In genomic region chr4:143341186-143341755, GRCh38 we compare ENCODE assay signal across 21 cellular contexts. TPM values are rescaled to one million over a fixed set of nuclear protein-coding genes. Genes with fewer than 3 reads are reported as not detected.
DNase-seq lines count a peak whose midpoint lies in the region; ATAC-seq and TF ChIP-seq lines count a peak whose summit lies in the region.
"Had no signal": no experiment of that assay in that cellular context is flagged by ENCODE, and none has a peak within 500 bp of the region (broad histone marks: within the 10 kb centered on the region; RNA-seq: fewer than 3 reads in every experiment).

No MANE protein-coding gene starts in this region.

- intact Hi-C loops in A673 (cut with micrococcal nuclease; ENCODE audit: unreplicated experiment) = no loop called here

- H3K4me1 ChIP-seq in SK-N-SH (ENCODE audit: control insufficient read depth in 1 of 2, insufficient read depth in 2 of 2, low read depth in 1 of 2, low read length in 1 of 2) = peaks cover 12 to 25% of the 10 kb centered on the region in 2 experiments; a peak in 3 of 4 replicates
- peaks cover 36% of the 10 kb centered on the region for H3K4me1 ChIP-seq in A673 (ENCODE audit: insufficient read depth, low read length, poor library complexity, severe bottlenecking)

- H3K4me1 Mint-ChIP-seq in brain = peaks cover 85% of the 10 kb centered on the region
- H3K4me1 Mint-ChIP-seq in type B pancreatic cell (ENCODE audit: unreplicated experiment) = peaks cover 39% of the 10 kb centered on the region
- H3K4me1 Mint-ChIP-seq in T-helper 2 cell treated with Interferon-gamma antibody and Interleukin-4, amounts not matched to agents 5 μg/mL and 100 μg/mL, for 36 hours (ENCODE audit: low read depth) = peaks cover 4% of the 10 kb centered on the region

- no peak overlapping the region for H2AFZ ChIP-seq in SK-N-SH (ENCODE audit: low read depth)

- TF ChIP-seq CTCF in SK-N-SH (IDR thresholded peaks at IDR 0.05) (no peak), brain (conservative IDR thresholded peaks at IDR 0.05) (no peak), type B pancreatic cell (conservative IDR thresholded peaks at IDR 0.05) (no peak), A673 (conservative IDR thresholded peaks at IDR 0.05; ENCODE audit: low read depth, low read length) (no peak)

- no peaks in the 10 kb centered on the region for H3K9me2 ChIP-seq in SK-N-SH

- CTCF ChIA-PET in SK-N-SH (lab: Yijun Ruan, JAX) (interaction anchor here (2.0 kb wide), 1 partner anchor 9 kb away, joined by 4 read pairs; no protein-coding TSS in a partner anchor), A673 (lab: Charles Lee) (no interaction called here)

- H3K27ac ChIP-seq in SK-N-SH (ENCODE audit: low read depth in 2 of 2, low read length in 1 of 2) (no peak overlapping the region; a peak in 1 of 4 replicates), A673 (ENCODE audit: low read depth, low read length, poor library complexity, severe bottlenecking) (no peak overlapping the region)
- H3K27ac ChIP-seq: foreskin keratinocyte, lower lobe of right lung, SJSA1 had no signal

- peak overlapping the region in 4 of 5 experiments; percentile 32 to 80 (median 51) for H3K27ac Mint-ChIP-seq in brain
- H3K27ac Mint-ChIP-seq in type B pancreatic cell = peak overlapping the region; percentile 67
- no peak overlapping the region for H3K27ac Mint-ChIP-seq in T-helper 2 cell treated with Interferon-gamma antibody and Interleukin-4, amounts not matched to agents 5 μg/mL and 100 μg/mL, for 36 hours
- H3K27ac Mint-ChIP-seq: activated naive CD8-positive, alpha-beta T cell treated with anti-CD3 and anti-CD28 coated beads for 36 hours had no signal

- H3K9me3 Mint-ChIP-seq in brain (no peaks in the 10 kb centered on the region), type B pancreatic cell (no peaks in the 10 kb centered on the region)
- no peaks in the 10 kb centered on the region for H3K9me3 Mint-ChIP-seq in T-helper 2 cell treated with Interferon-gamma antibody and Interleukin-4, amounts not matched to agents 5 μg/mL and 100 μg/mL, for 36 hours
- H3K9me3 Mint-ChIP-seq: activated naive CD8-positive, alpha-beta T cell treated with anti-CD3 and anti-CD28 coated beads for 36 hours; activated T-cell treated with anti-CD3 and anti-CD28 coated beads, Interleukin-2, amount 50 U/mL, for 4 hours had no signal

- BruUV-seq in A673 (replicated peaks; lab: Mats Ljungman, UMichigan) = no TSS peak

- WGBS in SK-N-SH (ENCODE audit: low lambda C conversion rate) = 93% methylated on average over 2 of the region's 2 CpGs

- no peak overlapping the region for H3K9ac ChIP-seq in SK-N-SH

- H3K79me2 ChIP-seq in SK-N-SH (ENCODE audit: insufficient read depth) = peaks cover 73% of the 10 kb centered on the region

- H3K4me2 ChIP-seq in SK-N-SH = no peak overlapping the region

- no peaks in the 10 kb centered on the region for H3K27me3 Mint-ChIP-seq in brain
- no peaks in the 10 kb centered on the region for H3K27me3 Mint-ChIP-seq in type B pancreatic cell
- H3K27me3 Mint-ChIP-seq in T-helper 2 cell treated with Interferon-gamma antibody and Interleukin-4, amounts not matched to agents 5 μg/mL and 100 μg/mL, for 36 hours (ENCODE audit: low read depth) = peaks cover 62% of the 10 kb centered on the region

- no peak overlapping the region for H3K4me3 ChIP-seq in SK-N-SH (ENCODE audit: low read depth in 2 of 2, low read length in 1 of 2)
- H3K4me3 ChIP-seq in A673 (ENCODE audit: low read depth, low read length, poor library complexity, severe bottlenecking) = no peak overlapping the region
- H3K4me3 ChIP-seq: lower lobe of right lung, SJSA1 had no signal

- H3K27me3 ChIP-seq in SK-N-SH (ENCODE audit: insufficient read depth) = no peaks in the 10 kb centered on the region
- H3K27me3 ChIP-seq in A673 (replicated peaks; ENCODE audit: insufficient read depth, low read depth, low read length, poor library complexity) = no peaks in the 10 kb centered on the region
- H3K27me3 ChIP-seq: foreskin keratinocyte, SJSA1 had no signal

- no peak for DNase-seq in SK-N-SH
- DNase-seq in medulla oblongata (ENCODE audit: extremely low spot score) = peak; percentile 28
- DNase-seq in type B pancreatic cell (ENCODE audit: extremely low spot score, unreplicated experiment) = no peak
- DNase-seq in T-helper 2 cell treated with Interferon-gamma antibody and Interleukin-4, amounts not matched to agents 5 μg/mL and 100 μg/mL, for 36 hours (ENCODE audit: low spot score) = no peak
- no peak for DNase-seq in A673 (ENCODE audit: low spot score)
- DNase-seq: activated CD4-positive, alpha-beta T cell treated with anti-CD3 and anti-CD28 coated beads, Interleukin-2, amount 50 U/mL, for 1 hour; activated naive CD8-positive, alpha-beta T cell treated with anti-CD3 and anti-CD28 coated beads for 36 hours; activated T-cell treated with anti-CD3 and anti-CD28 coated beads, Interleukin-2, amount 50 U/mL, for 4 hours; Caco-2; cerebellar nuclear complex; foreskin keratinocyte; GDM1; H7; lower lobe of right lung; NCI-H2171 treated with DMSO at 0.1 percent for 48 hours; stimulated activated CD4-positive, alpha-beta T cell treated with anti-CD3 and anti-CD28 coated beads, Interleukin-2, amount 100 ng/mL, for 48 hours had no signal

- TF ChIP-seq RAD21 in SK-N-SH (IDR thresholded peaks at IDR 0.05; ENCODE audit: low read length) = no peak

- peaks cover 39% of the 10 kb centered on the region for H4K20me1 ChIP-seq in SK-N-SH (ENCODE audit: insufficient read depth)

- H3K36me3 Mint-ChIP-seq in brain (no peaks in the 10 kb centered on the region), type B pancreatic cell (no peaks in the 10 kb centered on the region)
- H3K36me3 Mint-ChIP-seq in T-helper 2 cell treated with Interferon-gamma antibody and Interleukin-4, amounts not matched to agents 5 μg/mL and 100 μg/mL, for 36 hours (ENCODE audit: low read depth) = no peaks in the 10 kb centered on the region
- H3K36me3 Mint-ChIP-seq: activated naive CD8-positive, alpha-beta T cell treated with anti-CD3 and anti-CD28 coated beads for 36 hours had no signal

- H3K36me3 ChIP-seq in SK-N-SH (replicated peaks in 1 of 2; ENCODE audit: control insufficient read depth in 1 of 2, insufficient read depth in 2 of 2, low read length in 1 of 2) (no peaks in the 10 kb centered on the region), A673 (ENCODE audit: insufficient read depth, low read length, poor library complexity, severe bottlenecking) (no peaks in the 10 kb centered on the region)
- H3K36me3 ChIP-seq: lower lobe of right lung, SJSA1 had no signal

- POLR2A ChIA-PET in SK-N-SH (lab: Yijun Ruan, JAX) (no interaction called here), A673 (lab: Charles Lee; ENCODE audit: low non-redundant PET) (no interaction called here)

- no peak for TF ChIP-seq EP300 in SK-N-SH (IDR thresholded peaks at IDR 0.05; ENCODE audit: borderline replicate concordance in 1 of 2, low read depth in 1 of 2, low read length in 1 of 2)

- no peaks in the 10 kb centered on the region for H3K9me3 ChIP-seq in SK-N-SH
- no peaks in the 10 kb centered on the region for H3K9me3 ChIP-seq in A673 (ENCODE audit: low read depth, low read length, poor library complexity, severe bottlenecking)
- H3K9me3 ChIP-seq: Caco-2, lower lobe of right lung, SJSA1 had no signal

- H3K4me3 Mint-ChIP-seq in brain (peak overlapping the region in 3 of 5 experiments; percentile 24 to 67 (median 54)), type B pancreatic cell (no peak overlapping the region)
- H3K4me3 Mint-ChIP-seq in T-helper 2 cell treated with Interferon-gamma antibody and Interleukin-4, amounts not matched to agents 5 μg/mL and 100 μg/mL, for 36 hours = no peak overlapping the region
- H3K4me3 Mint-ChIP-seq: activated naive CD8-positive, alpha-beta T cell treated with anti-CD3 and anti-CD28 coated beads for 36 hours; activated T-cell treated with anti-CD3 and anti-CD28 coated beads, Interleukin-2, amount 50 U/mL, for 4 hours had no signal

- H3F3A ChIP-seq in SK-N-SH (replicated peaks; ENCODE audit: insufficient read depth) = no peaks in the 10 kb centered on the region

- no peak for ATAC-seq in SK-N-SH treated with all-trans-retinoic acid at 6 μM for 48 hours
- no peak for ATAC-seq in GM19035 (IDR thresholded peaks at IDR 0.05; ENCODE audit: unreplicated experiment)
- ATAC-seq: activated T-cell treated with anti-CD3 and anti-CD28 coated beads, Interleukin-2, amount 50 U/mL, for 4 hours; foreskin keratinocyte; lower lobe of right lung; sciatic nerve had no signal

TF ChIP-seq in SK-N-SH, 30 proteins besides CTCF, POLR2A, EP300 and RAD21 (continues in another document):
- peak; percentile 36; the same call in 1 of the 2 replicates for TF ChIP-seq MXI1 (IDR thresholded peaks at IDR 0.05; ENCODE audit: low read depth, low read length)

TF ChIP-seq in SK-N-SH treated with all-trans-retinoic acid at 6 μM for 48 hours, 23 proteins besides CTCF, POLR2A, EP300 and RAD21 (continues in another document):
- TF ChIP-seq CSDC2 (CRISPR knock-in tag; IDR thresholded peaks at IDR 0.05) = no peak
- TF ChIP-seq ZFP30 (CRISPR knock-in tag; IDR thresholded peaks at IDR 0.05) = no peak
- TF ChIP-seq ZNF565 (CRISPR knock-in tag; conservative IDR thresholded peaks at IDR 0.05; ENCODE audit: low read depth) = no peak
- TF ChIP-seq, protein P1, sequence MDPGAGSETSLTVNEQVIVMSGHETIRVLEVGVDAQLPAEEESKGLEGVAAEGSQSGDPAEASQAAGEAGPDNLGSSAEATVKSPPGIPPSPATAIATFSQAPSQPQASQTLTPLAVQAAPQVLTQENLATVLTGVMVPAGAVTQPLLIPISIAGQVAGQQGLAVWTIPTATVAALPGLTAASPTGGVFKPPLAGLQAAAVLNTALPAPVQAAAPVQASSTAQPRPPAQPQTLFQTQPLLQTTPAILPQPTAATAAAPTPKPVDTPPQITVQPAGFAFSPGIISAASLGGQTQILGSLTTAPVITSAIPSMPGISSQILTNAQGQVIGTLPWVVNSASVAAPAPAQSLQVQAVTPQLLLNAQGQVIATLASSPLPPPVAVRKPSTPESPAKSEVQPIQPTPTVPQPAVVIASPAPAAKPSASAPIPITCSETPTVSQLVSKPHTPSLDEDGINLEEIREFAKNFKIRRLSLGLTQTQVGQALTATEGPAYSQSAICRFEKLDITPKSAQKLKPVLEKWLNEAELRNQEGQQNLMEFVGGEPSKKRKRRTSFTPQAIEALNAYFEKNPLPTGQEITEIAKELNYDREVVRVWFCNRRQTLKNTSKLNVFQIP (CRISPR knock-in tag; IDR thresholded peaks at IDR 0.05; ENCODE audit: borderline replicate concordance, low read depth) = no peak
- no peak for TF ChIP-seq ARNTL (CRISPR knock-in tag; IDR thresholded peaks at IDR 0.05; ENCODE audit: borderline replicate concordance, low read depth)
- TF ChIP-seq ZFP3 (CRISPR knock-in tag; IDR thresholded peaks at IDR 0.05) = no peak

RNA-seq across cellular contexts. Expression of gene GAB1, which starts 4.6 kb away (rescaled TPM):
- polyA plus RNA-seq in SK-N-SH (2012; rRNA removed) (3.7 and 4.4 TPM in 2 replicates), brain (ENCODE audit: insufficient read depth, low read depth, low replicate concordance) (13.0 TPM)
- 4.0 and 4.1 TPM in 2 replicates for polyA plus RNA-seq in SK-N-SH (2012; cell fraction: cytosol; rRNA removed)
- 6.2 and 7.7 TPM in 2 replicates for polyA plus RNA-seq in SK-N-SH (2012; cell fraction: nucleus; rRNA removed)
- total RNA-seq in type B pancreatic cell (ENCODE audit: low replicate concordance) (27.0 and 33.5 TPM in 2 replicates), A673 (2021) (27.6 and 32.8 TPM in 2 replicates)

Comparison
In these comparisons a context has a peak if more than half of its experiments do, and no peak if none do; other contexts are left out.
1. H3K4me3 Mint-ChIP-seq: peak in brain (3 of 5); none in type B pancreatic cell (single experiment) and T-helper 2 cell treated with Interferon-gamma antibody and Interleukin-4, amounts not matched to agents 5 μg/mL and 100 μg/mL, for 36 hours (single experiment).